1 cellular context compared by ENCODE assay signal in genomic region chr5:150510460-150511263, GRCh38.
TF ChIP-seq lines count a peak whose summit lies in the region.

No MANE protein-coding gene starts in this region.

TF ChIP-seq in HepG2, 621 proteins besides CTCF, POLR2A, EP300 and RAD21 (continued from another document and continues in another):
- TF ChIP-seq, protein P1, sequence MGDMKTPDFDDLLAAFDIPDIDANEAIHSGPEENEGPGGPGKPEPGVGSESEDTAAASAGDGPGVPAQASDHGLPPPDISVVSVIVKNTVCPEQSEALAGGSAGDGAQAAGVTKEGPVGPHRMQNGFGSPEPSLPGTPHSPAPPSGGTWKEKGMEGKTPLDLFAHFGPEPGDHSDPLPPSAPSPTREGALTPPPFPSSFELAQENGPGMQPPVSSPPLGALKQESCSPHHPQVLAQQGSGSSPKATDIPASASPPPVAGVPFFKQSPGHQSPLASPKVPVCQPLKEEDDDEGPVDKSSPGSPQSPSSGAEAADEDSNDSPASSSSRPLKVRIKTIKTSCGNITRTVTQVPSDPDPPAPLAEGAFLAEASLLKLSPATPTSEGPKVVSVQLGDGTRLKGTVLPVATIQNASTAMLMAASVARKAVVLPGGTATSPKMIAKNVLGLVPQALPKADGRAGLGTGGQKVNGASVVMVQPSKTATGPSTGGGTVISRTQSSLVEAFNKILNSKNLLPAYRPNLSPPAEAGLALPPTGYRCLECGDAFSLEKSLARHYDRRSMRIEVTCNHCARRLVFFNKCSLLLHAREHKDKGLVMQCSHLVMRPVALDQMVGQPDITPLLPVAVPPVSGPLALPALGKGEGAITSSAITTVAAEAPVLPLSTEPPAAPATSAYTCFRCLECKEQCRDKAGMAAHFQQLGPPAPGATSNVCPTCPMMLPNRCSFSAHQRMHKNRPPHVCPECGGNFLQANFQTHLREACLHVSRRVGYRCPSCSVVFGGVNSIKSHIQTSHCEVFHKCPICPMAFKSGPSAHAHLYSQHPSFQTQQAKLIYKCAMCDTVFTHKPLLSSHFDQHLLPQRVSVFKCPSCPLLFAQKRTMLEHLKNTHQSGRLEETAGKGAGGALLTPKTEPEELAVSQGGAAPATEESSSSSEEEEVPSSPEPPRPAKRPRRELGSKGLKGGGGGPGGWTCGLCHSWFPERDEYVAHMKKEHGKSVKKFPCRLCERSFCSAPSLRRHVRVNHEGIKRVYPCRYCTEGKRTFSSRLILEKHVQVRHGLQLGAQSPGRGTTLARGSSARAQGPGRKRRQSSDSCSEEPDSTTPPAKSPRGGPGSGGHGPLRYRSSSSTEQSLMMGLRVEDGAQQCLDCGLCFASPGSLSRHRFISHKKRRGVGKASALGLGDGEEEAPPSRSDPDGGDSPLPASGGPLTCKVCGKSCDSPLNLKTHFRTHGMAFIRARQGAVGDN (CRISPR knock-in tag; IDR thresholded peaks at IDR 0.05): peak; percentile 89
- TF ChIP-seq ZNF792 (CRISPR knock-in tag; IDR thresholded peaks at IDR 0.05): peak; percentile 64
- TF ChIP-seq MTA1 (CRISPR knock-in tag; IDR thresholded peaks at IDR 0.05; ENCODE audit: borderline replicate concordance): peak; percentile 89
- no peak for TF ChIP-seq TEAD2 (CRISPR knock-in tag; IDR thresholded peaks at IDR 0.05)
- TF ChIP-seq, protein P2, sequence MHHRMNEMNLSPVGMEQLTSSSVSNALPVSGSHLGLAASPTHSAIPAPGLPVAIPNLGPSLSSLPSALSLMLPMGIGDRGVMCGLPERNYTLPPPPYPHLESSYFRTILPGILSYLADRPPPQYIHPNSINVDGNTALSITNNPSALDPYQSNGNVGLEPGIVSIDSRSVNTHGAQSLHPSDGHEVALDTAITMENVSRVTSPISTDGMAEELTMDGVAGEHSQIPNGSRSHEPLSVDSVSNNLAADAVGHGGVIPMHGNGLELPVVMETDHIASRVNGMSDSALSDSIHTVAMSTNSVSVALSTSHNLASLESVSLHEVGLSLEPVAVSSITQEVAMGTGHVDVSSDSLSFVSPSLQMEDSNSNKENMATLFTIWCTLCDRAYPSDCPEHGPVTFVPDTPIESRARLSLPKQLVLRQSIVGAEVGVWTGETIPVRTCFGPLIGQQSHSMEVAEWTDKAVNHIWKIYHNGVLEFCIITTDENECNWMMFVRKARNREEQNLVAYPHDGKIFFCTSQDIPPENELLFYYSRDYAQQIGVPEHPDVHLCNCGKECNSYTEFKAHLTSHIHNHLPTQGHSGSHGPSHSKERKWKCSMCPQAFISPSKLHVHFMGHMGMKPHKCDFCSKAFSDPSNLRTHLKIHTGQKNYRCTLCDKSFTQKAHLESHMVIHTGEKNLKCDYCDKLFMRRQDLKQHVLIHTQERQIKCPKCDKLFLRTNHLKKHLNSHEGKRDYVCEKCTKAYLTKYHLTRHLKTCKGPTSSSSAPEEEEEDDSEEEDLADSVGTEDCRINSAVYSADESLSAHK (CRISPR knock-in tag; IDR thresholded peaks at IDR 0.05; ENCODE audit: borderline replicate concordance): no peak
- TF ChIP-seq ZNF230 (CRISPR knock-in tag; IDR thresholded peaks at IDR 0.05): 0 out of 2 replicates have a peak, but pooled peaks have one; percentile 71
- TF ChIP-seq NFAT5 (CRISPR knock-in tag; IDR thresholded peaks at IDR 0.05): no peak
- no peak for TF ChIP-seq ZNF790 (CRISPR knock-in tag; IDR thresholded peaks at IDR 0.05; ENCODE audit: borderline replicate concordance)
- peak; percentile 89 for TF ChIP-seq SAP130 (CRISPR knock-in tag; IDR thresholded peaks at IDR 0.05; ENCODE audit: low read depth)
- peak; percentile 82; the same call in 1 of the 2 replicates for TF ChIP-seq SOX5 (CRISPR knock-in tag; IDR thresholded peaks at IDR 0.05; ENCODE audit: borderline replicate concordance)
- TF ChIP-seq JUNB (CRISPR knock-in tag; IDR thresholded peaks at IDR 0.05; ENCODE audit: borderline replicate concordance): no peak
- TF ChIP-seq BCL6 (CRISPR knock-in tag; IDR thresholded peaks at IDR 0.05): peak; percentile 68
- TF ChIP-seq ZNF354B (CRISPR knock-in tag; IDR thresholded peaks at IDR 0.05): no peak
- peak; percentile 28; the same call in 1 of the 2 replicates for TF ChIP-seq ZBTB7A (CRISPR knock-in tag; IDR thresholded peaks at IDR 0.05)
- TF ChIP-seq SALL1 (CRISPR knock-in tag; IDR thresholded peaks at IDR 0.05): peak; percentile 82
- TF ChIP-seq GTF2F1 (IDR thresholded peaks at IDR 0.05; ENCODE audit: low read length): no peak
- peak; percentile 89 for TF ChIP-seq FOXO1 (CRISPR knock-in tag; IDR thresholded peaks at IDR 0.05)
- peak; percentile 42; the same call in 1 of the 2 replicates for TF ChIP-seq CCDC6 (CRISPR knock-in tag; IDR thresholded peaks at IDR 0.05)
- TF ChIP-seq CHCHD3 (CRISPR knock-in tag; IDR thresholded peaks at IDR 0.05): no peak
- no peak for TF ChIP-seq NR2F2 (IDR thresholded peaks at IDR 0.05; ENCODE audit: borderline replicate concordance, low read depth)
- no peak for TF ChIP-seq ONECUT2 (CRISPR knock-in tag; IDR thresholded peaks at IDR 0.05)
- 0 out of 2 replicates have a peak, but pooled peaks have one; percentile 38 for TF ChIP-seq KLF9 (CRISPR knock-in tag; IDR thresholded peaks at IDR 0.05; ENCODE audit: low read depth)
- TF ChIP-seq, protein P3, sequence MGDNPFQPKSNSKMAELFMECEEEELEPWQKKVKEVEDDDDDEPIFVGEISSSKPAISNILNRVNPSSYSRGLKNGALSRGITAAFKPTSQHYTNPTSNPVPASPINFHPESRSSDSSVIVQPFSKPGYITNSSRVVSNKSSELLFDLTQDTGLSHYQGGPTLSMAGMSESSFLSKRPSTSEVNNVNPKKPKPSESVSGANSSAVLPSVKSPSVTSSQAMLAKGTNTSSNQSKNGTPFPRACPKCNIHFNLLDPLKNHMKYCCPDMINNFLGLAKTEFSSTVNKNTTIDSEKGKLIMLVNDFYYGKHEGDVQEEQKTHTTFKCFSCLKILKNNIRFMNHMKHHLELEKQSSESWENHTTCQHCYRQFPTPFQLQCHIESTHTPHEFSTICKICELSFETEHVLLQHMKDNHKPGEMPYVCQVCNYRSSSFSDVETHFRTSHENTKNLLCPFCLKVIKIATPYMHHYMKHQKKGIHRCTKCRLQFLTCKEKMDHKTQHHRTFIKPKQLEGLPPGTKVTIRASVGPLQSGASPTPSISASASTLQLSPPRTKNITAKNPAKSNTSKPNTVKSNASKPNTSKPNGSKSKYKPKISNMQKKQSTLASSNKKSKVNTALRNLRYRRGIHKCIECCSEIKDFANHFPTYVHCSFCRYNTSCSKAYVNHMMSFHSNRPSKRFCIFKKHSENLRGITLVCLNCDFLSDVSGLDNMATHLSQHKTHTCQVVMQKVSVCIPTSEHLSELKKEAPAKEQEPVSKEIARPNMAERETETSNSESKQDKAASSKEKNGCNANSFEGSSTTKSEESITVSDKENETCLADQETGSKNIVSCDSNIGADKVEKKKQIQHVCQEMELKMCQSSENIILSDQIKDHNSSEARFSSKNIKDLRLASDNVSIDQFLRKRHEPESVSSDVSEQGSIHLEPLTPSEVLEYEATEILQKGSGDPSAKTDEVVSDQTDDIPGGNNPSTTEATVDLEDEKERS (CRISPR knock-in tag; IDR thresholded peaks at IDR 0.05): no peak; the same call in 1 of the 2 replicates
- TF ChIP-seq ARNTL (CRISPR knock-in tag; IDR thresholded peaks at IDR 0.05): peak; percentile 83
- TF ChIP-seq, protein P4, sequence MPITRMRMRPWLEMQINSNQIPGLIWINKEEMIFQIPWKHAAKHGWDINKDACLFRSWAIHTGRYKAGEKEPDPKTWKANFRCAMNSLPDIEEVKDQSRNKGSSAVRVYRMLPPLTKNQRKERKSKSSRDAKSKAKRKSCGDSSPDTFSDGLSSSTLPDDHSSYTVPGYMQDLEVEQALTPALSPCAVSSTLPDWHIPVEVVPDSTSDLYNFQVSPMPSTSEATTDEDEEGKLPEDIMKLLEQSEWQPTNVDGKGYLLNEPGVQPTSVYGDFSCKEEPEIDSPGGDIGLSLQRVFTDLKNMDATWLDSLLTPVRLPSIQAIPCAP (CRISPR knock-in tag; IDR thresholded peaks at IDR 0.05; ENCODE audit: low read depth): no peak
- TF ChIP-seq IRF2 (CRISPR knock-in tag; IDR thresholded peaks at IDR 0.05): peak; percentile 61
- peak; percentile 31; the same call in 1 of the 2 replicates for TF ChIP-seq RCOR2 (CRISPR knock-in tag; IDR thresholded peaks at IDR 0.05)
- peak; percentile 57; the same call in 1 of the 2 replicates for TF ChIP-seq ZNF276 (CRISPR knock-in tag; IDR thresholded peaks at IDR 0.05; ENCODE audit: low read depth)
- TF ChIP-seq ZNF761 (CRISPR knock-in tag; conservative IDR thresholded peaks at IDR 0.05): no peak
- TF ChIP-seq, protein P5, sequence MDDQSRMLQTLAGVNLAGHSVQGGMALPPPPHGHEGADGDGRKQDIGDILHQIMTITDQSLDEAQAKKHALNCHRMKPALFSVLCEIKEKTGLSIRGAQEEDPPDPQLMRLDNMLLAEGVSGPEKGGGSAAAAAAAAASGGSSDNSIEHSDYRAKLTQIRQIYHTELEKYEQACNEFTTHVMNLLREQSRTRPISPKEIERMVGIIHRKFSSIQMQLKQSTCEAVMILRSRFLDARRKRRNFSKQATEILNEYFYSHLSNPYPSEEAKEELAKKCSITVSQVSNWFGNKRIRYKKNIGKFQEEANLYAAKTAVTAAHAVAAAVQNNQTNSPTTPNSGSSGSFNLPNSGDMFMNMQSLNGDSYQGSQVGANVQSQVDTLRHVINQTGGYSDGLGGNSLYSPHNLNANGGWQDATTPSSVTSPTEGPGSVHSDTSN (CRISPR knock-in tag; IDR thresholded peaks at IDR 0.05; ENCODE audit: borderline replicate concordance): no peak
- TF ChIP-seq, protein P6, sequence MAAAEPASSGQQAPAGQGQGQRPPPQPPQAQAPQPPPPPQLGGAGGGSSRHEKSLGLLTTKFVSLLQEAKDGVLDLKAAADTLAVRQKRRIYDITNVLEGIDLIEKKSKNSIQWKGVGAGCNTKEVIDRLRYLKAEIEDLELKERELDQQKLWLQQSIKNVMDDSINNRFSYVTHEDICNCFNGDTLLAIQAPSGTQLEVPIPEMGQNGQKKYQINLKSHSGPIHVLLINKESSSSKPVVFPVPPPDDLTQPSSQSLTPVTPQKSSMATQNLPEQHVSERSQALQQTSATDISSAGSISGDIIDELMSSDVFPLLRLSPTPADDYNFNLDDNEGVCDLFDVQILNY (CRISPR knock-in tag; conservative IDR thresholded peaks at IDR 0.05): no peak
- TF ChIP-seq, protein P7, sequence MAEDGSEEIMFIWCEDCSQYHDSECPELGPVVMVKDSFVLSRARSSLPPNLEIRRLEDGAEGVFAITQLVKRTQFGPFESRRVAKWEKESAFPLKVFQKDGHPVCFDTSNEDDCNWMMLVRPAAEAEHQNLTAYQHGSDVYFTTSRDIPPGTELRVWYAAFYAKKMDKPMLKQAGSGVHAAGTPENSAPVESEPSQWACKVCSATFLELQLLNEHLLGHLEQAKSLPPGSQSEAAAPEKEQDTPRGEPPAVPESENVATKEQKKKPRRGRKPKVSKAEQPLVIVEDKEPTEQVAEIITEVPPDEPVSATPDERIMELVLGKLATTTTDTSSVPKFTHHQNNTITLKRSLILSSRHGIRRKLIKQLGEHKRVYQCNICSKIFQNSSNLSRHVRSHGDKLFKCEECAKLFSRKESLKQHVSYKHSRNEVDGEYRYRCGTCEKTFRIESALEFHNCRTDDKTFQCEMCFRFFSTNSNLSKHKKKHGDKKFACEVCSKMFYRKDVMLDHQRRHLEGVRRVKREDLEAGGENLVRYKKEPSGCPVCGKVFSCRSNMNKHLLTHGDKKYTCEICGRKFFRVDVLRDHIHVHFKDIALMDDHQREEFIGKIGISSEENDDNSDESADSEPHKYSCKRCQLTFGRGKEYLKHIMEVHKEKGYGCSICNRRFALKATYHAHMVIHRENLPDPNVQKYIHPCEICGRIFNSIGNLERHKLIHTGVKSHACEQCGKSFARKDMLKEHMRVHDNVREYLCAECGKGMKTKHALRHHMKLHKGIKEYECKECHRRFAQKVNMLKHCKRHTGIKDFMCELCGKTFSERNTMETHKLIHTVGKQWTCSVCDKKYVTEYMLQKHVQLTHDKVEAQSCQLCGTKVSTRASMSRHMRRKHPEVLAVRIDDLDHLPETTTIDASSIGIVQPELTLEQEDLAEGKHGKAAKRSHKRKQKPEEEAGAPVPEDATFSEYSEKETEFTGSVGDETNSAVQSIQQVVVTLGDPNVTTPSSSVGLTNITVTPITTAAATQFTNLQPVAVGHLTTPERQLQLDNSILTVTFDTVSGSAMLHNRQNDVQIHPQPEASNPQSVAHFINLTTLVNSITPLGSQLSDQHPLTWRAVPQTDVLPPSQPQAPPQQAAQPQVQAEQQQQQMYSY (CRISPR knock-in tag; IDR thresholded peaks at IDR 0.05): peak; percentile 31; the same call in 1 of the 2 replicates
- no peak for TF ChIP-seq ZNF713 (CRISPR knock-in tag; IDR thresholded peaks at IDR 0.05)
